In the genomic region with DNA sequence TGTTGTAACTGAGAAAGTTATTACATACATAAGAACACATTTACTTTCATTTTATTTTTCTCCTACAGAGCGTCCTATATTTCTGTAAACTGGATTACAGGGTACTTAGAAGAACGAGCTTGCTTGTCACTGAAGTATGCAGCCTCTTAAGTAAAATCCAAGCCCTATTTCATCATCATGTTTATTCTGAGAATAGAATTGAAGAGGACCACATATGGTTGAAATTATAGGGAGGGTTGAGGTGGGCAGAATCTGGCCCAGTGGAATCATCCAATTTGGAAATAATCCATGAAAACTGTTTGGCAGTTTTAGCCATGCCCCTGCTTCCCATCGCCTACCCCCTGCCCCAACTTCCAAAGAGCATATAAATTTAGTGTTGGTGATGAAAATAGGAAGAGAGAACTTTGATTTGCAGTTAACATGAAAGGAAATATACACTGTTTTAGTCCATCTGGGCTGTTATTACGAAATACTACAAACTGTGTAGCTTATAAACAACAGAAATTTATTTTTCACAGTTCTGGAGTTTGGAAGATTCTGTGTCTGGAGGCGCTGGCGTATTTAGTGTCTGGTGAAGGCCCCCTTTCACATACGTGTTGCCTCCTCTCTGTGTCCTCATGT, we compare ENCODE assay signal across 15 cellular contexts.
DNase-seq lines count a peak whose midpoint lies in the region; ATAC-seq and TF ChIP-seq lines count a peak whose summit lies in the region.
"Had no signal": no experiment of that assay in that cellular context is flagged by ENCODE, and none has a peak within 500 bp of the region (broad histone marks: within the 10 kb centered on the region; RNA-seq: fewer than 3 reads in every experiment).

No MANE protein-coding gene starts in this region.

- no peaks in the 10 kb centered on the region for H3K36me3 ChIP-seq in stomach
- H3K36me3 ChIP-seq: breast epithelium had no signal

- peaks cover 0 to 24% (median 4%) of the 10 kb centered on the region in 4 donors for H3K4me1 ChIP-seq in stomach
- H3K4me1 ChIP-seq: breast epithelium had no signal

- TF ChIP-seq CTCF in stomach (IDR thresholded peaks at IDR 0.05): no peak

- TF ChIP-seq EP300 in stomach (IDR thresholded peaks at IDR 0.05): no peak

- no peaks in the 10 kb centered on the region for H3K9me3 ChIP-seq in stomach
- H3K9me3 ChIP-seq: breast epithelium had no signal

- ATAC-seq in GM21619 (IDR thresholded peaks at IDR 0.05; ENCODE audit: unreplicated experiment) (no peak), HG02885 (IDR thresholded peaks at IDR 0.05; ENCODE audit: poor library complexity, unreplicated experiment) (no peak)
- ATAC-seq: PC-3; stimulated activated naive CD8-positive, alpha-beta T cell treated with anti-CD3 and anti-CD28 coated beads, Interleukin-15, amount 100 ng/mL, for 72 hours had no signal

- peak overlapping the region in 4 of 5 donors; percentile 35 to 39 (median 37) for H3K27ac ChIP-seq in stomach

- peak; percentile 64 for DNase-seq in GM03348 (ENCODE audit: low spot score)
- DNase-seq in OCI-M1 (lab: John Stamatoyannopoulos, UW): peak; percentile 61
- peak; percentile 97 for DNase-seq in fibroblast of peridontal ligament (ENCODE audit: extremely low read depth)
- no peak for DNase-seq in stomach
- no peak for DNase-seq in DMS114 treated with DMSO at 0.1 percent for 48 hours (lab: John Stamatoyannopoulos, UW; ENCODE audit: unreplicated experiment)
- DNase-seq: activated CD4-positive, alpha-beta T cell treated with anti-CD3 and anti-CD28 coated beads, Interleukin-2, amount 10 ng/mL, durations not matched to agents 7 days and 5 days; Calu3; midbrain; PC-3; retina; stimulated activated naive CD8-positive, alpha-beta T cell treated with anti-CD3 and anti-CD28 coated beads, Interleukin-15, amount 100 ng/mL, for 72 hours; T-helper 2 cell had no signal

- no peak overlapping the region for H3K4me3 ChIP-seq in stomach

- WGBS in stomach, 5 donors: 59 to 78% (median 72%) methylated on average over 7 of the region's 7 CpGs

- H3K27me3 ChIP-seq in stomach: no peaks in the 10 kb centered on the region
- H3K27me3 ChIP-seq: breast epithelium had no signal

- TF ChIP-seq POLR2A in stomach (IDR thresholded peaks at IDR 0.05): no peak

- intact Hi-C loops in stomach (cut with DNase I; ENCODE audit: low total_unique reads): no loop called here

Comparison
In these comparisons a context has a peak if more than half of its experiments do, and no peak if none do; other contexts are left out.
1. DNase-seq: peak in GM03348 (single experiment), OCI-M1 (single experiment) and fibroblast of peridontal ligament (single experiment); none in stomach (single experiment) and DMS114 treated with DMSO at 0.1 percent for 48 hours (single experiment).